ENCODE assay signal across 11 cellular contexts in genomic region chr11:32531528-32531927, GRCh38.
"Had no signal": no experiment of that assay in that cellular context is flagged by ENCODE, and none has a peak within 500 bp of the region (broad histone marks: within the 10 kb centered on the region; RNA-seq: fewer than 3 reads in every experiment).

No MANE protein-coding gene starts in this region.

- H3K4me3 ChIP-seq: gastrocnemius medialis, skin epidermis, uterus had no signal

- H3K27me3 ChIP-seq: brain microvascular endothelial cell, gastrocnemius medialis, uterus had no signal

- H3K36me3 ChIP-seq: brain microvascular endothelial cell, gastrocnemius medialis, uterus had no signal

- H3K27ac ChIP-seq: brain microvascular endothelial cell, gastrocnemius medialis, parathyroid adenoma, skin epidermis, uterus, VCaP had no signal

- H3K4me1 ChIP-seq: gastrocnemius medialis, parathyroid adenoma, uterus had no signal

- DNase-seq: activated CD4-positive, alpha-beta memory T cell treated with anti-CD3 and anti-CD28 coated beads, Interleukin-2, amount 10 ng/mL, durations not matched to agents 7 days and 5 days; activated CD4-positive, alpha-beta T cell treated with anti-CD3 and anti-CD28 coated beads for 36 hours; activated gamma-delta T cell; activated T-cell treated with anti-CD3 and anti-CD28 coated beads, Interleukin-2, amount 50 U/mL, for 48 hours; brain microvascular endothelial cell; gastrocnemius medialis; kidney; uterus had no signal

- H3K79me2 ChIP-seq: parathyroid adenoma had no signal

- H2AFZ ChIP-seq: parathyroid adenoma had no signal
